ENCODE assay signal across 1 cellular context in the genomic region with DNA sequence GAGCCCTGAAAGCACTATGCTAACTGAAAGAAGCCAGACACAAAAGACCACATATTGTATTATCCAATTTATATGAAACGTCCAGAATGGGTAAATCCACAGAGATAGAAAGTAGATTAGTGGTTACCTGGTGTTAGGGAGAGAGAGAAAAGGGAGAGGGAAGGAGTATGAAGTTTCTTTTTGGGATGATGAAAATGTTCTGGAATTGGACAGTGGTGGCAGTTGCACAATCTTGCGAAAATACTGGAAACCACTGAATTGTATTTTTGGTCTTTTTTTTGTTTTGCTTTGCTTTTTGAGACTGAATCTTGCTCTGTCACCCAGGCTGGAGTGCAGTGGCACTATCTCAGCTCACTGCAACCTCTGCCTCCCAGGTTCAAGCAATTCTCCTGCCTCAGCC.
TF ChIP-seq lines count a peak whose summit lies in the region.

No MANE protein-coding gene starts in this region.

TF ChIP-seq in SK-N-SH, 30 proteins besides CTCF, POLR2A, EP300 and RAD21 (continued from another document):
- TF ChIP-seq, protein P1, sequence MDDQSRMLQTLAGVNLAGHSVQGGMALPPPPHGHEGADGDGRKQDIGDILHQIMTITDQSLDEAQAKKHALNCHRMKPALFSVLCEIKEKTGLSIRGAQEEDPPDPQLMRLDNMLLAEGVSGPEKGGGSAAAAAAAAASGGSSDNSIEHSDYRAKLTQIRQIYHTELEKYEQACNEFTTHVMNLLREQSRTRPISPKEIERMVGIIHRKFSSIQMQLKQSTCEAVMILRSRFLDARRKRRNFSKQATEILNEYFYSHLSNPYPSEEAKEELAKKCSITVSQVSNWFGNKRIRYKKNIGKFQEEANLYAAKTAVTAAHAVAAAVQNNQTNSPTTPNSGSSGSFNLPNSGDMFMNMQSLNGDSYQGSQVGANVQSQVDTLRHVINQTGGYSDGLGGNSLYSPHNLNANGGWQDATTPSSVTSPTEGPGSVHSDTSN (IDR thresholded peaks at IDR 0.05), result no peak
- no peak for TF ChIP-seq MEF2A (IDR thresholded peaks at IDR 0.05; ENCODE audit: borderline replicate concordance, low read depth)
- no peak for TF ChIP-seq TAF1 (IDR thresholded peaks at IDR 0.05; ENCODE audit: borderline replicate concordance, low read depth, low read length)
- TF ChIP-seq YY1 (IDR thresholded peaks at IDR 0.05; ENCODE audit: low read depth), result no peak
- TF ChIP-seq RFX5 (IDR thresholded peaks at IDR 0.05; ENCODE audit: low read length), result no peak
- no peak for TF ChIP-seq CHD2 (IDR thresholded peaks at IDR 0.05; ENCODE audit: low read length, partially characterized antibody)
- TF ChIP-seq SIN3A (IDR thresholded peaks at IDR 0.05; ENCODE audit: borderline replicate concordance, low read depth, low read length), result no peak
- TF ChIP-seq TCF12 (IDR thresholded peaks at IDR 0.05), result no peak
- no peak for TF ChIP-seq ELF1 (IDR thresholded peaks at IDR 0.05)
- TF ChIP-seq, protein P2, sequence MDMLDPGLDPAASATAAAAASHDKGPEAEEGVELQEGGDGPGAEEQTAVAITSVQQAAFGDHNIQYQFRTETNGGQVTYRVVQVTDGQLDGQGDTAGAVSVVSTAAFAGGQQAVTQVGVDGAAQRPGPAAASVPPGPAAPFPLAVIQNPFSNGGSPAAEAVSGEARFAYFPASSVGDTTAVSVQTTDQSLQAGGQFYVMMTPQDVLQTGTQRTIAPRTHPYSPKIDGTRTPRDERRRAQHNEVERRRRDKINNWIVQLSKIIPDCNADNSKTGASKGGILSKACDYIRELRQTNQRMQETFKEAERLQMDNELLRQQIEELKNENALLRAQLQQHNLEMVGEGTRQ (IDR thresholded peaks at IDR 0.05; ENCODE audit: borderline replicate concordance, low read depth, low read length), result no peak
- TF ChIP-seq FOXJ3 (CRISPR knock-in tag; IDR thresholded peaks at IDR 0.05), result no peak
- no peak for TF ChIP-seq POLR2AphosphoS5 (IDR thresholded peaks at IDR 0.05; ENCODE audit: low read depth, low read length)
